Comparison of ENCODE assay signal across 2 cellular contexts in the genomic region with DNA sequence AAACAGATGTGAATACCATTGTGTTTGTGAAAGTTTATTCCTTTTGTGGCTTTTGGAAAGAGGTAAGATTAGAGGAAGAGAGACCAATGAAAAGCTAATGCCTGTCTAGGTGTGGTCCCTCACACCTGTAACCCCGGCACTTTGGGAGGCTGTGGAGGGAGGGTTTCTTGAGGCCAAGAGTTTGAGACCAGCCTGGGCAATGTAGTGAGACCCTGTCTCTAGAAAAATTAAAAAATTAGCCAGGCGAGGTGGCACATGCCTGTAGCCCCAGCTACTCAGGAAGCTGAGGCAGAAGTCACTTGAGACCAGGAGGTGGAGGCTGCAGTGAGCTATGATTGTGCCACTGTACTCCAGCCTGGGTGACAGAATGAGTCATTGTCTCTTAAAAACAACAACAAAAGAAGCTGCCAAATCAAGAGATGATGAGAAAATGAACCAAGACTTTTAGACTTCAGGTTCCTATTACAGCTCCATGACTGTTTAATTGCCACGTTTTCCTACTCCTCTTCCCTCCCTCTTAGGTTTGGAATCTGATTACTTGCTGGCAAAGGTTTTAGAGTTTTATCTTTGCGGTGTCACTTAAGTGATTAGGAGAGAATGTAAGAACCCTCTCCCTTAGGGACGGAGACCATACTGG.
TF ChIP-seq lines count a peak whose summit lies in the region.

No MANE protein-coding gene starts in this region.

TF ChIP-seq in HCT116, 20 proteins besides CTCF, POLR2A, EP300 and RAD21:
- TF ChIP-seq EZH2 (IDR thresholded peaks at IDR 0.05) (no peak), FOSL1 (IDR thresholded peaks at IDR 0.05; ENCODE audit: low read depth) (0 out of 2 replicates have a peak, but pooled peaks have one; percentile 21)

TF ChIP-seq in HepG2, 621 proteins besides CTCF, POLR2A, EP300 and RAD21:
- peak; percentile 48 for TF ChIP-seq FOSL2 (CRISPR knock-in tag; IDR thresholded peaks at IDR 0.05)
- TF ChIP-seq, protein P1, sequence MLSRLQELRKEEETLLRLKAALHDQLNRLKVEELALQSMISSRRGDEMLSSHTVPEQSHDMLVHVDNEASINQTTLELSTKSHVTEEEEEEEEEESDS (CRISPR knock-in tag; IDR thresholded peaks at IDR 0.05; ENCODE audit: borderline replicate concordance), result no peak
